Comparison of ENCODE assay signal across 18 cellular contexts in genomic region chr5:27026791-27027190, GRCh38. TPM values are rescaled to one million over a fixed set of nuclear protein-coding genes. Genes with fewer than 3 reads are reported as not detected.
A peak's percentile ranks its signal among the peaks of the same experiment; 100 is the strongest.
DNase-seq lines count a peak whose midpoint lies in the region; FAIRE-seq and TF ChIP-seq lines count a peak whose summit lies in the region.
"Had no signal": no experiment of that assay in that cellular context is flagged by ENCODE, and none has a peak within 500 bp of the region (broad histone marks: within the 10 kb centered on the region; RNA-seq: fewer than 3 reads in every experiment).

No MANE protein-coding gene starts in this region.

- H3K9me3 ChIP-seq in thyroid gland: no peaks in the 10 kb centered on the region
- H3K9me3 ChIP-seq: A549, Caco-2 had no signal

- H3K4me1 ChIP-seq in thyroid gland: no peaks in the 10 kb centered on the region
- H3K4me1 ChIP-seq: A549, Caco-2 had no signal

- no peaks in the 10 kb centered on the region for H3K27me3 ChIP-seq in thyroid gland

- H3K4me3 ChIP-seq in choroid plexus epithelial cell (ENCODE audit: low read depth, low read length) (no peak overlapping the region), thyroid gland (replicated peaks in 1 of 3) (no peak overlapping the region)
- H3K4me3 ChIP-seq: A549 had no signal

- 93 to 94% methylated on average over 2 of the region's 2 CpGs for WGBS in thyroid gland, 2 donors

- no peak overlapping the region for H3K27ac ChIP-seq in thyroid gland
- H3K27ac ChIP-seq: A549, C4-2B had no signal

- no peak for TF ChIP-seq CTCF in choroid plexus epithelial cell (conservative IDR thresholded peaks at IDR 0.05; ENCODE audit: low read depth, low read length)
- TF ChIP-seq CTCF in thyroid gland (IDR thresholded peaks at IDR 0.05): no peak

- FAIRE-seq in RCC 7860 (lab: Jason Lieb, UNC) (peak; percentile 71), GM12891 (lab: Jason Lieb, UNC) (no peak)
- FAIRE-seq: A549, D721Med had no signal

- no peak for TF ChIP-seq POLR2A in GM12891 (IDR thresholded peaks at IDR 0.05; ENCODE audit: low read depth, low read length)
- TF ChIP-seq POLR2A in thyroid gland (IDR thresholded peaks at IDR 0.05): no peak

- peak; percentile 28 for DNase-seq in HS-5 (ENCODE audit: low read depth)
- no peak for DNase-seq in RCC 7860 (ENCODE audit: low spot score)
- peak; percentile 30 for DNase-seq in choroid plexus epithelial cell (ENCODE audit: low read depth)
- DNase-seq in GM12891 (ENCODE audit: insufficient read length, low spot score): no peak
- DNase-seq in posterior cingulate gyrus: no peak
- no peak for DNase-seq in activated CD8-positive, alpha-beta memory T cell treated with anti-CD3 and anti-CD28 coated beads for 24 hours
- no peak for DNase-seq in thyroid gland
- DNase-seq: AML-193; Caco-2; CD4-positive, alpha-beta T cell; GDM1; GOT3; H7 had no signal

- intact Hi-C loops in posterior cingulate gyrus (cut with DNase I): no loop called here
- intact Hi-C loops in thyroid gland (cut with DNase I): no loop called here

- no peaks in the 10 kb centered on the region for H3K36me3 ChIP-seq in thyroid gland

TF ChIP-seq in GM12891, 5 proteins besides CTCF, POLR2A, EP300 and RAD21:
- no peak for TF ChIP-seq SPI1 (IDR thresholded peaks at IDR 0.05; ENCODE audit: low read depth, low read length)
- TF ChIP-seq POLR2AphosphoS5 (IDR thresholded peaks at IDR 0.05; ENCODE audit: low read depth, low read length): no peak
- no peak for TF ChIP-seq POU2F2 (IDR thresholded peaks at IDR 0.05; ENCODE audit: low read depth, low read length)
- no peak for TF ChIP-seq PAX5 (IDR thresholded peaks at IDR 0.05; ENCODE audit: insufficient read depth, low read length, severe bottlenecking)
- TF ChIP-seq TAF1 (IDR thresholded peaks at IDR 0.05; ENCODE audit: low read depth, low read length): no peak

RNA-seq across cellular contexts. Expression of gene CDH9, which starts 11.6 kb away (rescaled TPM):
- not detected for polyA plus RNA-seq in GM12891 (2012; ENCODE audit: low read depth, missing spikeins)
- total RNA-seq in thyroid gland: not detected
- total RNA-seq: Caco-2; CD4-positive, alpha-beta T cell; HT1080 had no signal
- polyA plus RNA-seq: BJ had no signal

Comparison
In these comparisons a context has a peak if more than half of its experiments do, and no peak if none do; other contexts are left out.
1. DNase-seq: peak in HS-5 (single experiment) and choroid plexus epithelial cell (single experiment); none in RCC 7860 (single experiment), GM12891 (single experiment), posterior cingulate gyrus (0 of 10), activated CD8-positive, alpha-beta memory T cell treated with anti-CD3 and anti-CD28 coated beads for 24 hours (single experiment) and thyroid gland (0 of 2).